ENCODE assay signal across 14 cellular contexts in the genomic region with DNA sequence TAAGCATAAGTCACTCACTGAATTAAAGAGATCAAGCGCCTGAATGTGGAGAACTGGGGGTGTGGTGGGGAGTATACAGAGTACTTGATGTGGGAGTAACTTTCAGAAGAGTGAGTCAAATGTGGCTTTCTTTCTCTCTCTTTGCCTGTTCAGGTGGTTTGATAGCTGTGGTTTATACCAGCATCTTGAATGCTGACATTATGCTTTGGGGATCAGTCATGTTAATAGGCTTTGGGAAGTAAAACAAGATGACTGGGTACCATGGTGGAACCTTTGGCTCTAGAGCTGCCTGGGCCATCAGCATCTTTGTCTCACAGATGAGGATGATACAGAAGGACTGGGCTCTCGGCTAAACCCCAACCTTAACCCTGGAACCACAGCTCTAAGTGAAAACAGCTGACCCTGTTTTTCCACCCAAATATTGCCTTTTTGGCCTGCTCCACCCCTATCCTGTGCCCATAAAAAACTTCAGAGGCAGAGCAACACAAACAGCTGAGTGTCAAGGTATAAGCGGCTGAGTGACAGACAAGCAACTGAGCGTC. TPM values are rescaled to one million over a fixed set of nuclear protein-coding genes. Genes with fewer than 3 reads are reported as not detected.
A peak's percentile ranks its signal among the peaks of the same experiment; 100 is the strongest.
DNase-seq lines count a peak whose midpoint lies in the region; ATAC-seq and TF ChIP-seq lines count a peak whose summit lies in the region.
"Had no signal": no experiment of that assay in that cellular context is flagged by ENCODE, and none has a peak within 500 bp of the region (broad histone marks: within the 10 kb centered on the region; RNA-seq: fewer than 3 reads in every experiment).

No MANE protein-coding gene starts in this region.

- POLR2A ChIA-PET in activated naive CD8-positive, alpha-beta T cell treated with anti-CD3 and anti-CD28 coated beads, Interleukin-2, amount 10 ng/mL, durations not matched to agents 7 days and 5 days (lab: Charles Lee): no interaction called here

- peaks cover 20% of the 10 kb centered on the region for H3K27me3 Mint-ChIP-seq in T-helper 17 cell
- H3K27me3 Mint-ChIP-seq in activated naive CD8-positive, alpha-beta T cell treated with anti-CD3 and anti-CD28 coated beads, Interleukin-2, amount 10 ng/mL, durations not matched to agents 7 days and 5 days: peaks cover 47% of the 10 kb centered on the region
- H3K27me3 Mint-ChIP-seq in progenitor cell of endocrine pancreas: peaks cover 12% of the 10 kb centered on the region

- peak; percentile 87 to 88 for ATAC-seq in activated CD4-positive, CD25-positive, alpha-beta regulatory T cell treated with anti-CD3 and anti-CD28 coated beads, Interleukin-2, amount 50 U/mL, for 24 hours
- peak; percentile 64 for ATAC-seq in T-helper 17 cell
- peak; percentile 93 for ATAC-seq in activated naive CD8-positive, alpha-beta T cell treated with anti-CD3 and anti-CD28 coated beads, Interleukin-2, amount 10 ng/mL, durations not matched to agents 7 days and 5 days (ENCODE audit: low read depth)
- no peak for ATAC-seq in HG03521 (IDR thresholded peaks at IDR 0.05; ENCODE audit: unreplicated experiment)
- ATAC-seq in GM21786 (IDR thresholded peaks at IDR 0.05; ENCODE audit: unreplicated experiment): no peak

- H3K36me3 Mint-ChIP-seq in T-helper 17 cell (ENCODE audit: low read depth) (no peaks in the 10 kb centered on the region), progenitor cell of endocrine pancreas (ENCODE audit: insufficient read depth) (no peaks in the 10 kb centered on the region)
- no peaks in the 10 kb centered on the region for H3K36me3 Mint-ChIP-seq in activated naive CD8-positive, alpha-beta T cell treated with anti-CD3 and anti-CD28 coated beads, Interleukin-2, amount 10 ng/mL, durations not matched to agents 7 days and 5 days

- H3K4me1 Mint-ChIP-seq in T-helper 17 cell (peaks cover 6% of the 10 kb centered on the region), progenitor cell of endocrine pancreas (ENCODE audit: low read depth) (peaks cover 20% of the 10 kb centered on the region)
- H3K4me1 Mint-ChIP-seq in activated naive CD8-positive, alpha-beta T cell treated with anti-CD3 and anti-CD28 coated beads, Interleukin-2, amount 10 ng/mL, durations not matched to agents 7 days and 5 days: peaks cover 16% of the 10 kb centered on the region

- H3K9me3 ChIP-seq in T-helper 17 cell (ENCODE audit: control insufficient read depth, low read length, poor library complexity, severe bottlenecking): no peaks in the 10 kb centered on the region
- H3K9me3 ChIP-seq: thoracic aorta had no signal

- DNase-seq in activated CD4-positive, CD25-positive, alpha-beta regulatory T cell treated with anti-CD3 and anti-CD28 coated beads, Interleukin-2, amount 50 U/mL, for 72 hours: no peak
- DNase-seq in T-helper 17 cell (no peak), progenitor cell of endocrine pancreas (ENCODE audit: low spot score, unreplicated experiment) (no peak)
- DNase-seq in activated naive CD8-positive, alpha-beta T cell treated with anti-CD3 and anti-CD28 coated beads, Interleukin-2, amount 10 ng/mL, durations not matched to agents 7 days and 5 days: no peak
- DNase-seq in stimulated activated CD8-positive, alpha-beta memory T cell treated with anti-CD3 and anti-CD28 coated beads, Interleukin-4, amount 100 ng/mL, for 48 hours: peak; percentile 59
- DNase-seq: islet precursor cell, midbrain, NCI-H1694, posterior cingulate gyrus, T-helper 9 cell had no signal

- H3K4me3 Mint-ChIP-seq in T-helper 17 cell (no peak overlapping the region), progenitor cell of endocrine pancreas (ENCODE audit: low read depth) (no peak overlapping the region)
- no peak overlapping the region for H3K4me3 Mint-ChIP-seq in activated naive CD8-positive, alpha-beta T cell treated with anti-CD3 and anti-CD28 coated beads, Interleukin-2, amount 10 ng/mL, durations not matched to agents 7 days and 5 days

- no peak for TF ChIP-seq CTCF in progenitor cell of endocrine pancreas (IDR thresholded peaks at IDR 0.05; ENCODE audit: unreplicated experiment)

- no peak overlapping the region for H3K27ac Mint-ChIP-seq in T-helper 17 cell
- no peak overlapping the region for H3K27ac Mint-ChIP-seq in activated naive CD8-positive, alpha-beta T cell treated with anti-CD3 and anti-CD28 coated beads, Interleukin-2, amount 10 ng/mL, durations not matched to agents 7 days and 5 days
- no peak overlapping the region for H3K27ac Mint-ChIP-seq in progenitor cell of endocrine pancreas

- no peaks in the 10 kb centered on the region for H3K9me3 Mint-ChIP-seq in activated naive CD8-positive, alpha-beta T cell treated with anti-CD3 and anti-CD28 coated beads, Interleukin-2, amount 10 ng/mL, durations not matched to agents 7 days and 5 days
- no peaks in the 10 kb centered on the region for H3K9me3 Mint-ChIP-seq in progenitor cell of endocrine pancreas (ENCODE audit: low read depth)

RNA-seq across cellular contexts. Expression of gene GNAZ, which starts 58.2 kb away (rescaled TPM):
- 10 to 100 TPM in 1 of 2 donors, 1 to 10 TPM in 1; 1.4 to 44.1 TPM for total RNA-seq in T-helper 17 cell
- total RNA-seq in activated naive CD8-positive, alpha-beta T cell treated with anti-CD3 and anti-CD28 coated beads, Interleukin-2, amount 10 ng/mL, durations not matched to agents 7 days and 5 days: under 1 TPM; 0.20 to 0.22 TPM
- 16.3 and 19.2 TPM in 2 replicates for total RNA-seq in progenitor cell of endocrine pancreas

Comparison
In these comparisons a context has a peak if more than half of its experiments do, and no peak if none do; other contexts are left out.
1. ATAC-seq: peak in activated CD4-positive, CD25-positive, alpha-beta regulatory T cell treated with anti-CD3 and anti-CD28 coated beads, Interleukin-2, amount 50 U/mL, for 24 hours (2 of 2), T-helper 17 cell (single experiment) and activated naive CD8-positive, alpha-beta T cell treated with anti-CD3 and anti-CD28 coated beads, Interleukin-2, amount 10 ng/mL, durations not matched to agents 7 days and 5 days (single experiment); none in HG03521 (single experiment) and GM21786 (single experiment).